Comparison of ENCODE assay signal across 11 cellular contexts in genomic region chr12:102958830-102959176, GRCh38. TPM values are rescaled to one million over a fixed set of nuclear protein-coding genes. Genes with fewer than 3 reads are reported as not detected.
DNase-seq lines count a peak whose midpoint lies in the region; ATAC-seq, FAIRE-seq and TF ChIP-seq lines count a peak whose summit lies in the region.
"Had no signal": no experiment of that assay in that cellular context is flagged by ENCODE, and none has a peak within 500 bp of the region (broad histone marks: within the 10 kb centered on the region; RNA-seq: fewer than 3 reads in every experiment).

No MANE protein-coding gene starts in this region.

- H3K4me1 ChIP-seq in endocrine pancreas (ENCODE audit: control insufficient read depth, insufficient read depth, low read length), result no peaks in the 10 kb centered on the region

- DNase-seq in progenitor cell of endocrine pancreas (ENCODE audit: low spot score, unreplicated experiment), result no peak
- no peak for DNase-seq in NCI-H748 treated with DMSO at 0.1 percent for 48 hours (lab: John Stamatoyannopoulos, UW)
- no peak for DNase-seq in GM19239 (ENCODE audit: insufficient read length, low spot score)
- no peak for DNase-seq in omental fat pad (ENCODE audit: low spot score)
- DNase-seq in COLO829 (ENCODE audit: low spot score), result no peak
- DNase-seq: central memory CD4-positive, alpha-beta T cell; small intestine had no signal

- FAIRE-seq in GM19239 (lab: Jason Lieb, UNC), result no peak
- FAIRE-seq: RCC 7860, small intestine had no signal

- H3K9ac ChIP-seq in endocrine pancreas (ENCODE audit: control insufficient read depth, insufficient read depth, low read length), result peak overlapping the region; percentile 30

- H3K4me3 Mint-ChIP-seq in progenitor cell of endocrine pancreas (ENCODE audit: low read depth), result peak overlapping the region; percentile 31

- no peaks in the 10 kb centered on the region for H3K36me3 Mint-ChIP-seq in progenitor cell of endocrine pancreas (ENCODE audit: insufficient read depth)

- H3K4me1 Mint-ChIP-seq in progenitor cell of endocrine pancreas (ENCODE audit: low read depth), result peaks cover 8% of the 10 kb centered on the region

- H3K4me3 ChIP-seq in GM08714 (ENCODE audit: low read length) (peak overlapping the region; percentile 76), endocrine pancreas (ENCODE audit: control insufficient read depth, insufficient read depth, low read length) (peak overlapping the region; percentile 12)

- no peak overlapping the region for H3K27ac Mint-ChIP-seq in progenitor cell of endocrine pancreas

- H3K9me3 Mint-ChIP-seq in progenitor cell of endocrine pancreas (ENCODE audit: low read depth), result no peaks in the 10 kb centered on the region

- no peak for TF ChIP-seq CTCF in progenitor cell of endocrine pancreas (IDR thresholded peaks at IDR 0.05; ENCODE audit: unreplicated experiment)
- no peak for TF ChIP-seq CTCF in omental fat pad (IDR thresholded peaks at IDR 0.05)

- no peaks in the 10 kb centered on the region for H3K36me3 ChIP-seq in endocrine pancreas (ENCODE audit: control insufficient read depth, insufficient read depth, low read length)

- ATAC-seq in HG03354 (IDR thresholded peaks at IDR 0.05; ENCODE audit: poor library complexity, severe bottlenecking, unreplicated experiment) (peak; percentile 3), omental fat pad (ENCODE audit: low FRiP score) (no peak)

- no peaks in the 10 kb centered on the region for H3K9me3 ChIP-seq in endocrine pancreas (ENCODE audit: control insufficient read depth, low read length)

- peaks cover 96% of the 10 kb centered on the region for H3K27me3 Mint-ChIP-seq in progenitor cell of endocrine pancreas

- no peaks in the 10 kb centered on the region for H3K27me3 ChIP-seq in endocrine pancreas (ENCODE audit: control insufficient read depth, insufficient read depth, low read length)

RNA-seq across cellular contexts. Expression of gene ASCL1, which starts 1.3 kb away (rescaled TPM):
- total RNA-seq in progenitor cell of endocrine pancreas, result 8.3 and 8.4 TPM in 2 replicates
- 1 to 10 TPM in 1 of 4 donors, not detected in 3; 1.4 TPM for total RNA-seq in omental fat pad

RNA-seq across cellular contexts. Expression of gene PAH, which starts 41.8 kb away (rescaled TPM):
- total RNA-seq in progenitor cell of endocrine pancreas (15.8 and 17.4 TPM in 2 replicates), omental fat pad (under 1 TPM in 1 of 4 donors, not detected in 3; 0.74 TPM)
